Comparison of ENCODE assay signal across 11 cellular contexts in genomic region chr10:112956631-112957350, GRCh38. TPM values are rescaled to one million over a fixed set of nuclear protein-coding genes. Genes with fewer than 3 reads are reported as not detected.
DNase-seq lines count a peak whose midpoint lies in the region; ATAC-seq and TF ChIP-seq lines count a peak whose summit lies in the region.
"Had no signal": no experiment of that assay in that cellular context is flagged by ENCODE, and none has a peak within 500 bp of the region (broad histone marks: within the 10 kb centered on the region; RNA-seq: fewer than 3 reads in every experiment).

No MANE protein-coding gene starts in this region.

- no peaks in the 10 kb centered on the region for H3K9me2 ChIP-seq in SK-N-SH

- ATAC-seq in SK-N-SH treated with all-trans-retinoic acid at 6 μM for 48 hours, result no peak
- ATAC-seq in lower lobe of right lung, result no peak
- no peak for ATAC-seq in HG03139 (IDR thresholded peaks at IDR 0.05; ENCODE audit: unreplicated experiment)

- no peak for TF ChIP-seq RAD21 in SK-N-SH (IDR thresholded peaks at IDR 0.05; ENCODE audit: low read length)

- 68% methylated on average over 10 of the region's 10 CpGs for WGBS in SK-N-SH (ENCODE audit: low lambda C conversion rate)
- WGBS in tibial nerve, 2 donors, result 76 to 81% methylated on average over 10 of the region's 10 CpGs

- TF ChIP-seq POLR2A in tibial nerve (IDR thresholded peaks at IDR 0.05), result no peak

- DNase-seq in SK-N-SH, result no peak
- no peak for DNase-seq in ascending aorta (ENCODE audit: low spot score in 2 of 2)
- DNase-seq in lower lobe of right lung, result no peak
- no peak for DNase-seq in tibial nerve (ENCODE audit: low spot score in 2 of 2)
- DNase-seq in NCI-H1105 treated with DMSO at 0.1 percent for 48 hours (lab: John Stamatoyannopoulos, UW), result no peak
- DNase-seq in ureter (ENCODE audit: low spot score), result no peak
- DNase-seq: activated CD8-positive, alpha-beta memory T cell treated with anti-CD3 and anti-CD28 coated beads for 24 hours; aorta; NCI-H226 had no signal

- H3K27me3 ChIP-seq in SK-N-SH (ENCODE audit: insufficient read depth) (no peaks in the 10 kb centered on the region), ascending aorta (no peaks in the 10 kb centered on the region), lower lobe of right lung (ENCODE audit: low read depth) (no peaks in the 10 kb centered on the region), tibial nerve (no peaks in the 10 kb centered on the region)

- H3K79me2 ChIP-seq in SK-N-SH (ENCODE audit: insufficient read depth), result peaks cover 93% of the 10 kb centered on the region

- H3K27ac ChIP-seq in SK-N-SH (ENCODE audit: low read depth in 2 of 2, low read length in 1 of 2) (peak overlapping the region; percentile 85 to 93; a peak in 3 of 4 replicates), ascending aorta (peak overlapping the region; percentile 43 to 62), lower lobe of right lung (peak overlapping the region; percentile 26), tibial nerve (peak overlapping the region in 3 of 4 donors; percentile 2 to 96 (median 25))

- TF ChIP-seq EP300 in SK-N-SH (IDR thresholded peaks at IDR 0.05; ENCODE audit: borderline replicate concordance in 1 of 2, low read depth in 1 of 2, low read length in 1 of 2) (no peak), tibial nerve (IDR thresholded peaks at IDR 0.05) (no peak)

- POLR2A ChIA-PET in SK-N-SH (lab: Yijun Ruan, JAX), result no interaction called here

- no peaks in the 10 kb centered on the region for H3K9me3 ChIP-seq in SK-N-SH
- no peaks in the 10 kb centered on the region for H3K9me3 ChIP-seq in ascending aorta
- H3K9me3 ChIP-seq in lower lobe of right lung, result no peaks in the 10 kb centered on the region
- H3K9me3 ChIP-seq in tibial nerve, result no peaks in the 10 kb centered on the region

- peaks cover 60% of the 10 kb centered on the region for H3F3A ChIP-seq in SK-N-SH (replicated peaks; ENCODE audit: insufficient read depth)

- CTCF ChIA-PET in SK-N-SH (lab: Yijun Ruan, JAX), result no interaction called here

- no peaks in the 10 kb centered on the region for H4K20me1 ChIP-seq in SK-N-SH (ENCODE audit: insufficient read depth)

- peaks cover 25 to 70% of the 10 kb centered on the region in 2 experiments for H3K4me1 ChIP-seq in SK-N-SH (ENCODE audit: control insufficient read depth in 1 of 2, insufficient read depth in 2 of 2, low read depth in 1 of 2, low read length in 1 of 2)
- H3K4me1 ChIP-seq in ascending aorta, result peaks cover 0 to 46% of the 10 kb centered on the region in 2 donors
- H3K4me1 ChIP-seq in lower lobe of right lung, result peaks cover 69% of the 10 kb centered on the region
- H3K4me1 ChIP-seq in tibial nerve, result peaks cover 0 to 79% (median 30%) of the 10 kb centered on the region in 4 donors

- H3K9ac ChIP-seq in SK-N-SH, result no peak overlapping the region

- H2AFZ ChIP-seq in SK-N-SH (ENCODE audit: low read depth), result no peak overlapping the region

- H3K4me2 ChIP-seq in SK-N-SH, result peak overlapping the region; percentile 72

- H3K36me3 ChIP-seq in SK-N-SH (replicated peaks in 1 of 2; ENCODE audit: control insufficient read depth in 1 of 2, insufficient read depth in 2 of 2, low read length in 1 of 2) (peaks cover 0 to 4% of the 10 kb centered on the region in 2 experiments), ascending aorta (no peaks in the 10 kb centered on the region), lower lobe of right lung (no peaks in the 10 kb centered on the region), tibial nerve (no peaks in the 10 kb centered on the region)

- intact Hi-C loops in ascending aorta (cut with DNase I), result loop anchor here (10.0 kb wide), 1 partner anchor 428 kb away; no protein-coding TSS in a partner anchor
- intact Hi-C loops in lower lobe of right lung (cut with DNase I), result no loop called here

- TF ChIP-seq CTCF in SK-N-SH (IDR thresholded peaks at IDR 0.05), result no peak
- TF ChIP-seq CTCF in ascending aorta (IDR thresholded peaks at IDR 0.05), result no peak
- TF ChIP-seq CTCF in lower lobe of right lung (IDR thresholded peaks at IDR 0.05), result no peak
- no peak for TF ChIP-seq CTCF in tibial nerve (IDR thresholded peaks at IDR 0.05)

- H3K4me3 ChIP-seq in SK-N-SH (ENCODE audit: low read depth in 2 of 2, low read length in 1 of 2), result no peak overlapping the region
- peak overlapping the region in 1 of 2 donors; percentile 83 for H3K4me3 ChIP-seq in ascending aorta
- H3K4me3 ChIP-seq in lower lobe of right lung, result no peak overlapping the region
- no peak overlapping the region for H3K4me3 ChIP-seq in tibial nerve

TF ChIP-seq in SK-N-SH, 30 proteins besides CTCF, POLR2A, EP300 and RAD21 (continues in another document):
- TF ChIP-seq PBX3 (IDR thresholded peaks at IDR 0.05) (no peak), FOSL2 (IDR thresholded peaks at IDR 0.05; ENCODE audit: borderline replicate concordance, low read depth) (no peak), RFX5 (IDR thresholded peaks at IDR 0.05; ENCODE audit: low read length) (no peak), RXRA (IDR thresholded peaks at IDR 0.05; ENCODE audit: borderline replicate concordance, low read depth) (no peak), CHD2 (IDR thresholded peaks at IDR 0.05; ENCODE audit: low read length, partially characterized antibody) (no peak), SIN3A (IDR thresholded peaks at IDR 0.05; ENCODE audit: borderline replicate concordance, low read depth, low read length) (no peak), EZH2phosphoT487 (IDR thresholded peaks at IDR 0.05; ENCODE audit: borderline replicate concordance, low read depth) (no peak)

TF ChIP-seq in SK-N-SH treated with all-trans-retinoic acid at 6 μM for 48 hours, 23 proteins besides CTCF, POLR2A, EP300 and RAD21:
- TF ChIP-seq CSDC2 (CRISPR knock-in tag; IDR thresholded peaks at IDR 0.05) (no peak), OSR1 (CRISPR knock-in tag; IDR thresholded peaks at IDR 0.05) (no peak), ESRRG (CRISPR knock-in tag; IDR thresholded peaks at IDR 0.05) (no peak), ZNF70 (CRISPR knock-in tag; IDR thresholded peaks at IDR 0.05) (no peak), ISL1 (CRISPR knock-in tag; IDR thresholded peaks at IDR 0.05) (no peak), POU6F1 (CRISPR knock-in tag; IDR thresholded peaks at IDR 0.05; ENCODE audit: borderline replicate concordance, low read depth) (no peak), SNAI2 (CRISPR knock-in tag; IDR thresholded peaks at IDR 0.05) (no peak), TOX (CRISPR knock-in tag; IDR thresholded peaks at IDR 0.05; ENCODE audit: borderline replicate concordance) (no peak), ZNF8 (CRISPR knock-in tag; IDR thresholded peaks at IDR 0.05) (no peak), GLIS3 (CRISPR knock-in tag; IDR thresholded peaks at IDR 0.05) (no peak), TCF4 (CRISPR knock-in tag; IDR thresholded peaks at IDR 0.05; ENCODE audit: borderline replicate concordance) (no peak)

RNA-seq across cellular contexts. Expression of gene TCF7L2, which starts 6.7 kb away (rescaled TPM):
- polyA plus RNA-seq in SK-N-SH (2012; rRNA removed), result 5.8 and 10.2 TPM in 2 replicates
- polyA plus RNA-seq in SK-N-SH (2012; cell fraction: cytosol; rRNA removed), result 6.9 and 8.6 TPM in 2 replicates
- 20.2 and 22.4 TPM in 2 replicates for polyA plus RNA-seq in SK-N-SH (2012; cell fraction: nucleus; rRNA removed)
- total RNA-seq in ascending aorta (8.2 TPM), lower lobe of right lung (71.2 TPM), tibial nerve (10 to 100 TPM; 25.1 to 38.9 (median 26.9) TPM), ureter (52.5 TPM)

Comparison
In these comparisons a context has a peak if more than half of its experiments do, and no peak if none do; other contexts are left out.
1. H3K27ac ChIP-seq: peak in every context shown above with its lines; median percentile 89 in SK-N-SH; 52 in ascending aorta; 26 in lower lobe of right lung; 25 in tibial nerve.